ENCODE assay signal across 9 cellular contexts in genomic region chr11:122668562-122669090, GRCh38. TPM values are rescaled to one million over a fixed set of nuclear protein-coding genes. Genes with fewer than 3 reads are reported as not detected.
A peak's percentile ranks its signal among the peaks of the same experiment; 100 is the strongest.
DNase-seq lines count a peak whose midpoint lies in the region; ATAC-seq and TF ChIP-seq lines count a peak whose summit lies in the region.
"Had no signal": no experiment of that assay in that cellular context is flagged by ENCODE, and none has a peak within 500 bp of the region (broad histone marks: within the 10 kb centered on the region; RNA-seq: fewer than 3 reads in every experiment).

No MANE protein-coding gene starts in this region.

- POLR2A ChIA-PET in OCI-LY7 (lab: Charles Lee), result interaction anchor here (2.2 to 10.9 kb wide), 8 partner anchors 11 to 87 kb away, joined by 8 to 175 read pairs (median 29); partner anchors contain the start of gene UBASH3B

- peaks cover 53% of the 10 kb centered on the region for H3K36me3 ChIP-seq in OCI-LY7 (ENCODE audit: insufficient read depth, low read length)

- no peak overlapping the region for H2AFZ ChIP-seq in OCI-LY7 (ENCODE audit: low read length)

- CTCF ChIA-PET in OCI-LY7 (lab: Charles Lee; ENCODE audit: unreplicated experiment), result interaction anchor here (1.3 to 2.4 kb wide), 5 partner anchors 13 to 87 kb away, joined by 3 to 9 read pairs (median 4); partner anchors contain the start of gene UBASH3B

- peak overlapping the region; percentile 74 for H3K4me2 ChIP-seq in OCI-LY7 (ENCODE audit: low read length)

- H3K4me3 Mint-ChIP-seq in effector memory CD8-positive, alpha-beta T cell, result peak overlapping the region; percentile 51 to 57
- H3K4me3 Mint-ChIP-seq in mesothelial cell of epicardium, result no peak overlapping the region

- peaks cover 32 to 55% of the 10 kb centered on the region in 2 donors for H3K4me1 Mint-ChIP-seq in effector memory CD8-positive, alpha-beta T cell (ENCODE audit: low read depth in 2 of 2)
- H3K4me1 Mint-ChIP-seq in mesothelial cell of epicardium, result peaks cover 7% of the 10 kb centered on the region

- peaks cover 3% of the 10 kb centered on the region for H3K36me3 Mint-ChIP-seq in effector memory CD8-positive, alpha-beta T cell (ENCODE audit: insufficient read depth)
- peaks cover 4% of the 10 kb centered on the region for H3K36me3 Mint-ChIP-seq in mesothelial cell of epicardium

- ATAC-seq in left ventricle myocardium superior, result peak; percentile 21
- no peak for ATAC-seq in Right ventricle myocardium superior (ENCODE audit: poor library complexity)
- peak; percentile 76 for ATAC-seq in effector memory CD8-positive, alpha-beta T cell (replicated peaks)

- H3K9me3 Mint-ChIP-seq in effector memory CD8-positive, alpha-beta T cell, result no peaks in the 10 kb centered on the region
- H3K9me3 Mint-ChIP-seq in mesothelial cell of epicardium, result peaks cover 6% of the 10 kb centered on the region

- no peak for DNase-seq in left ventricle myocardium superior
- DNase-seq in Right ventricle myocardium superior, result no peak
- peak; percentile 87 for DNase-seq in OCI-LY7 (ENCODE audit: low spot score)
- DNase-seq in effector memory CD8-positive, alpha-beta T cell, result peak in 1 of 3 experiments; percentile 19
- DNase-seq in GDM1 (lab: John Stamatoyannopoulos, UW), result no peak
- no peak for DNase-seq in NCI-H1930 (lab: John Stamatoyannopoulos, UW)
- no peak for DNase-seq in stimulated activated CD4-positive, alpha-beta T cell treated with anti-CD3 and anti-CD28 coated beads, Interleukin-4, amount 100 ng/mL, for 24 hours
- DNase-seq in mesothelial cell of epicardium (ENCODE audit: low spot score in 2 of 2, unreplicated experiment in 2 of 2), result no peak
- DNase-seq: H7 had no signal

- peaks cover 59% of the 10 kb centered on the region for H3K79me2 ChIP-seq in OCI-LY7 (ENCODE audit: insufficient read depth, low read depth, low read length)

- no peaks in the 10 kb centered on the region for H4K20me1 ChIP-seq in OCI-LY7 (ENCODE audit: insufficient read depth, low read length)

- H3K9me2 ChIP-seq in OCI-LY7 (ENCODE audit: insufficient read depth, low read length), result no peaks in the 10 kb centered on the region

- BruUV-seq in OCI-LY7 (replicated peaks; lab: Mats Ljungman, UMichigan), result no TSS peak

- intact Hi-C loops in left ventricle myocardium superior (cut with micrococcal nuclease) (no loop called here), Right ventricle myocardium superior (cut with DNase I) (no loop called here), OCI-LY7 (cut with micrococcal nuclease; ENCODE audit: unreplicated experiment) (loop anchor here (1.0 to 2.0 kb wide), 3 partner anchors 28 to 88 kb away; no protein-coding TSS in a partner anchor)

- peak overlapping the region; percentile 39 to 49 for H3K27ac Mint-ChIP-seq in effector memory CD8-positive, alpha-beta T cell
- no peak overlapping the region for H3K27ac Mint-ChIP-seq in mesothelial cell of epicardium

- peaks cover 7% of the 10 kb centered on the region; the same call in 1 of the 2 replicates for H3K9me3 ChIP-seq in OCI-LY7 (ENCODE audit: low read length)

- H3K27ac ChIP-seq in OCI-LY7 (ENCODE audit: low read depth, low read length, poor library complexity, severe bottlenecking), result peak overlapping the region; percentile 93

- H3K4me1 ChIP-seq in OCI-LY7 (ENCODE audit: insufficient read depth, low read length, poor library complexity, severe bottlenecking), result peaks cover 99% of the 10 kb centered on the region

- H3K27me3 Mint-ChIP-seq in effector memory CD8-positive, alpha-beta T cell, result no peaks in the 10 kb centered on the region
- peaks cover 2% of the 10 kb centered on the region for H3K27me3 Mint-ChIP-seq in mesothelial cell of epicardium (ENCODE audit: low read depth)

- TF ChIP-seq CTCF in OCI-LY7 (conservative IDR thresholded peaks at IDR 0.05; ENCODE audit: low read length) (no peak), mesothelial cell of epicardium (IDR thresholded peaks at IDR 0.05; ENCODE audit: unreplicated experiment) (no peak)

- H3K4me3 ChIP-seq in OCI-LY7 (ENCODE audit: low read depth, low read length, poor library complexity, severe bottlenecking), result peak overlapping the region; percentile 47

RNA-seq across cellular contexts. Expression of gene UBASH3B, which starts 13.1 kb away (rescaled TPM):
- total RNA-seq in left ventricle myocardium superior (1.0 TPM), Right ventricle myocardium superior (2.5 TPM), OCI-LY7 (2022) (72.7 and 73.0 TPM in 2 replicates), mesothelial cell of epicardium (6.6 to 7.1 TPM (median 6.8 TPM) in 3 replicates)
- total RNA-seq in OCI-LY7 (2014; rRNA removed; shearing (Covaris generic)), result 36.3 and 54.7 TPM in 2 replicates
